Comparison of ENCODE assay signal across 12 cellular contexts in genomic region chr4:128979934-128980333, GRCh38.
A peak's percentile ranks its signal among the peaks of the same experiment; 100 is the strongest.
DNase-seq lines count a peak whose midpoint lies in the region; ATAC-seq and TF ChIP-seq lines count a peak whose summit lies in the region.
"Had no signal": no experiment of that assay in that cellular context is flagged by ENCODE, and none has a peak within 500 bp of the region (broad histone marks: within the 10 kb centered on the region; RNA-seq: fewer than 3 reads in every experiment).

No MANE protein-coding gene starts in this region.

- TF ChIP-seq CTCF in choroid plexus epithelial cell (conservative IDR thresholded peaks at IDR 0.05; ENCODE audit: low read depth, low read length), result no peak

- DNase-seq in COLO829 (ENCODE audit: low spot score) (peak; percentile 32), NCI-H2171 treated with DMSO at 0.1 percent for 48 hours (lab: John Stamatoyannopoulos, UW) (peak; percentile 32), choroid plexus epithelial cell (ENCODE audit: low read depth) (peak; percentile 88), lung microvascular endothelial cell (ENCODE audit: low read depth in 2 of 2) (peak; percentile 16 to 65), 8988T (no peak), cortex of kidney (lab: John Stamatoyannopoulos, UW) (no peak), GM19240 (ENCODE audit: insufficient read length, low spot score) (no peak)
- DNase-seq: activated T-cell treated with anti-CD3 and anti-CD28 coated beads, Interleukin-2, amount 50 U/mL, for 1 hour; left ventricle myocardium superior had no signal

- H3K4me3 ChIP-seq in choroid plexus epithelial cell (ENCODE audit: low read depth, low read length), result no peak overlapping the region
- H3K4me3 ChIP-seq: coronary artery had no signal

- no peak for ATAC-seq in HG02870 (IDR thresholded peaks at IDR 0.05; ENCODE audit: unreplicated experiment)
- ATAC-seq: left ventricle myocardium superior, sciatic nerve had no signal

Comparison
In these comparisons a context has a peak if more than half of its experiments do, and no peak if none do; other contexts are left out.
1. DNase-seq: peak in COLO829 (single experiment), NCI-H2171 treated with DMSO at 0.1 percent for 48 hours (single experiment), choroid plexus epithelial cell (single experiment) and lung microvascular endothelial cell (2 of 2); none in 8988T (single experiment), cortex of kidney (single experiment) and GM19240 (single experiment).